Comparison of ENCODE assay signal across 1 cellular context in the genomic region with DNA sequence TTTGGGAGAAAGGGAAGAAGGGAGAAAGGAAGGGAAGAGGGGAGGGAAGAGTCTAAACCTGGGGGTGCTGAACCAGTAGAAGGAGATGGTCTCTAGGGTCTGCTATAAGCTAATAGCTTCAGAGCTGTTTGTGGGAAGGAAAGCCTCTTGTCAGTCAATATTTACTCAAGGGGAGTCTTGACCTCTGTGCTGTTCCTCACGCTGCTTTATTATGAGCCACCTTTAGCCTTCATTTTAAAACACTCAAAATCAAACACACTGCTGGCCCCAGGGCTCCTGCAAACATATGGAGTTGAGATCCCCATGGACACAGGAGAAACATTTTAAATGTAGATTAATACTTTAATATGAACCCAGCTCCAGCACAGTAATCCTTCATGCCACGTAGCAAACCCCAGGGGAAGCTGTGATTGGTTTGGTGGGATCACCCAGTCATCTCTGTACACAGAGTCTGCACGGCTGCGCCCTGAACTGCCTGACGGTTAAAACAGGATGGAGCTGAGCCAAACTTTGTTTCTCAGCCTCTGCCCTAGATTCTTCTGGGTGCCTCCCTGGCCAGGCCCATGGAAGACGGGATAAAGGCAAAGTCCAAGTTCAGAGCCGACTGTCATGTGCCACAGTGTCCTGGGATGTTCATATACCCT.
TF ChIP-seq lines count a peak whose summit lies in the region.

No MANE protein-coding gene starts in this region.

TF ChIP-seq in HepG2, 621 proteins besides CTCF, POLR2A, EP300 and RAD21 (continued from another document):
- TF ChIP-seq ZNF770 (CRISPR knock-in tag; IDR thresholded peaks at IDR 0.05) = no peak
- TF ChIP-seq, protein P1, sequence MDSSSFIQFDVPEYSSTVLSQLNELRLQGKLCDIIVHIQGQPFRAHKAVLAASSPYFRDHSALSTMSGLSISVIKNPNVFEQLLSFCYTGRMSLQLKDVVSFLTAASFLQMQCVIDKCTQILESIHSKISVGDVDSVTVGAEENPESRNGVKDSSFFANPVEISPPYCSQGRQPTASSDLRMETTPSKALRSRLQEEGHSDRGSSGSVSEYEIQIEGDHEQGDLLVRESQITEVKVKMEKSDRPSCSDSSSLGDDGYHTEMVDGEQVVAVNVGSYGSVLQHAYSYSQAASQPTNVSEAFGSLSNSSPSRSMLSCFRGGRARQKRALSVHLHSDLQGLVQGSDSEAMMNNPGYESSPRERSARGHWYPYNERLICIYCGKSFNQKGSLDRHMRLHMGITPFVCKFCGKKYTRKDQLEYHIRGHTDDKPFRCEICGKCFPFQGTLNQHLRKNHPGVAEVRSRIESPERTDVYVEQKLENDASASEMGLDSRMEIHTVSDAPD (CRISPR knock-in tag; IDR thresholded peaks at IDR 0.05) = no peak
- TF ChIP-seq, protein P2, sequence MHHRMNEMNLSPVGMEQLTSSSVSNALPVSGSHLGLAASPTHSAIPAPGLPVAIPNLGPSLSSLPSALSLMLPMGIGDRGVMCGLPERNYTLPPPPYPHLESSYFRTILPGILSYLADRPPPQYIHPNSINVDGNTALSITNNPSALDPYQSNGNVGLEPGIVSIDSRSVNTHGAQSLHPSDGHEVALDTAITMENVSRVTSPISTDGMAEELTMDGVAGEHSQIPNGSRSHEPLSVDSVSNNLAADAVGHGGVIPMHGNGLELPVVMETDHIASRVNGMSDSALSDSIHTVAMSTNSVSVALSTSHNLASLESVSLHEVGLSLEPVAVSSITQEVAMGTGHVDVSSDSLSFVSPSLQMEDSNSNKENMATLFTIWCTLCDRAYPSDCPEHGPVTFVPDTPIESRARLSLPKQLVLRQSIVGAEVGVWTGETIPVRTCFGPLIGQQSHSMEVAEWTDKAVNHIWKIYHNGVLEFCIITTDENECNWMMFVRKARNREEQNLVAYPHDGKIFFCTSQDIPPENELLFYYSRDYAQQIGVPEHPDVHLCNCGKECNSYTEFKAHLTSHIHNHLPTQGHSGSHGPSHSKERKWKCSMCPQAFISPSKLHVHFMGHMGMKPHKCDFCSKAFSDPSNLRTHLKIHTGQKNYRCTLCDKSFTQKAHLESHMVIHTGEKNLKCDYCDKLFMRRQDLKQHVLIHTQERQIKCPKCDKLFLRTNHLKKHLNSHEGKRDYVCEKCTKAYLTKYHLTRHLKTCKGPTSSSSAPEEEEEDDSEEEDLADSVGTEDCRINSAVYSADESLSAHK (CRISPR knock-in tag; IDR thresholded peaks at IDR 0.05; ENCODE audit: borderline replicate concordance) = no peak
- TF ChIP-seq ATF7-NPFF (CRISPR knock-in tag; IDR thresholded peaks at IDR 0.05; ENCODE audit: low read depth) = no peak
- TF ChIP-seq ZNF296 (CRISPR knock-in tag; conservative IDR thresholded peaks at IDR 0.05) = no peak
- no peak for TF ChIP-seq KDM1A (CRISPR knock-in tag; IDR thresholded peaks at IDR 0.05)
- peak; percentile 56 for TF ChIP-seq TEAD3 (CRISPR knock-in tag; optimal IDR thresholded peaks at IDR 0.05; ENCODE audit: borderline replicate concordance)
- no peak for TF ChIP-seq KDM5A (IDR thresholded peaks at IDR 0.05; ENCODE audit: borderline replicate concordance, low read length)
- TF ChIP-seq, protein P3, sequence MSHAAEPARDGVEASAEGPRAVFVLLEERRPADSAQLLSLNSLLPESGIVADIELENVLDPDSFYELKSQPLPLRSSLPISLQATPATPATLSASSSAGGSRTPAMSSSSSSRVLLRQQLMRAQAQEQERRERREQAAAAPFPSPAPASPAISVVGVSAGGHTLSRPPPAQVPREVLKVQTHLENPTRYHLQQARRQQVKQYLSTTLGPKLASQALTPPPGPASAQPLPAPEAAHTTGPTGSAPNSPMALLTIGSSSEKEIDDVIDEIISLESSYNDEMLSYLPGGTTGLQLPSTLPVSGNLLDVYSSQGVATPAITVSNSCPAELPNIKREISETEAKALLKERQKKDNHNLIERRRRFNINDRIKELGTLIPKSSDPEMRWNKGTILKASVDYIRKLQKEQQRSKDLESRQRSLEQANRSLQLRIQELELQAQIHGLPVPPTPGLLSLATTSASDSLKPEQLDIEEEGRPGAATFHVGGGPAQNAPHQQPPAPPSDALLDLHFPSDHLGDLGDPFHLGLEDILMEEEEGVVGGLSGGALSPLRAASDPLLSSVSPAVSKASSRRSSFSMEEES (CRISPR knock-in tag; IDR thresholded peaks at IDR 0.05) = peak; percentile 77
- TF ChIP-seq, protein P4, sequence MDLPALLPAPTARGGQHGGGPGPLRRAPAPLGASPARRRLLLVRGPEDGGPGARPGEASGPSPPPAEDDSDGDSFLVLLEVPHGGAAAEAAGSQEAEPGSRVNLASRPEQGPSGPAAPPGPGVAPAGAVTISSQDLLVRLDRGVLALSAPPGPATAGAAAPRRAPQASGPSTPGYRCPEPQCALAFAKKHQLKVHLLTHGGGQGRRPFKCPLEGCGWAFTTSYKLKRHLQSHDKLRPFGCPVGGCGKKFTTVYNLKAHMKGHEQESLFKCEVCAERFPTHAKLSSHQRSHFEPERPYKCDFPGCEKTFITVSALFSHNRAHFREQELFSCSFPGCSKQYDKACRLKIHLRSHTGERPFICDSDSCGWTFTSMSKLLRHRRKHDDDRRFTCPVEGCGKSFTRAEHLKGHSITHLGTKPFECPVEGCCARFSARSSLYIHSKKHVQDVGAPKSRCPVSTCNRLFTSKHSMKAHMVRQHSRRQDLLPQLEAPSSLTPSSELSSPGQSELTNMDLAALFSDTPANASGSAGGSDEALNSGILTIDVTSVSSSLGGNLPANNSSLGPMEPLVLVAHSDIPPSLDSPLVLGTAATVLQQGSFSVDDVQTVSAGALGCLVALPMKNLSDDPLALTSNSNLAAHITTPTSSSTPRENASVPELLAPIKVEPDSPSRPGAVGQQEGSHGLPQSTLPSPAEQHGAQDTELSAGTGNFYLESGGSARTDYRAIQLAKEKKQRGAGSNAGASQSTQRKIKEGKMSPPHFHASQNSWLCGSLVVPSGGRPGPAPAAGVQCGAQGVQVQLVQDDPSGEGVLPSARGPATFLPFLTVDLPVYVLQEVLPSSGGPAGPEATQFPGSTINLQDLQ (CRISPR knock-in tag; IDR thresholded peaks at IDR 0.05) = no peak
- no peak for TF ChIP-seq HNRNPL (IDR thresholded peaks at IDR 0.05; ENCODE audit: low read depth, low read length)
- TF ChIP-seq, protein P5, sequence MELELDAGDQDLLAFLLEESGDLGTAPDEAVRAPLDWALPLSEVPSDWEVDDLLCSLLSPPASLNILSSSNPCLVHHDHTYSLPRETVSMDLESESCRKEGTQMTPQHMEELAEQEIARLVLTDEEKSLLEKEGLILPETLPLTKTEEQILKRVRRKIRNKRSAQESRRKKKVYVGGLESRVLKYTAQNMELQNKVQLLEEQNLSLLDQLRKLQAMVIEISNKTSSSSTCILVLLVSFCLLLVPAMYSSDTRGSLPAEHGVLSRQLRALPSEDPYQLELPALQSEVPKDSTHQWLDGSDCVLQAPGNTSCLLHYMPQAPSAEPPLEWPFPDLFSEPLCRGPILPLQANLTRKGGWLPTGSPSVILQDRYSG (CRISPR knock-in tag; IDR thresholded peaks at IDR 0.05) = no peak
- TF ChIP-seq, protein P6, sequence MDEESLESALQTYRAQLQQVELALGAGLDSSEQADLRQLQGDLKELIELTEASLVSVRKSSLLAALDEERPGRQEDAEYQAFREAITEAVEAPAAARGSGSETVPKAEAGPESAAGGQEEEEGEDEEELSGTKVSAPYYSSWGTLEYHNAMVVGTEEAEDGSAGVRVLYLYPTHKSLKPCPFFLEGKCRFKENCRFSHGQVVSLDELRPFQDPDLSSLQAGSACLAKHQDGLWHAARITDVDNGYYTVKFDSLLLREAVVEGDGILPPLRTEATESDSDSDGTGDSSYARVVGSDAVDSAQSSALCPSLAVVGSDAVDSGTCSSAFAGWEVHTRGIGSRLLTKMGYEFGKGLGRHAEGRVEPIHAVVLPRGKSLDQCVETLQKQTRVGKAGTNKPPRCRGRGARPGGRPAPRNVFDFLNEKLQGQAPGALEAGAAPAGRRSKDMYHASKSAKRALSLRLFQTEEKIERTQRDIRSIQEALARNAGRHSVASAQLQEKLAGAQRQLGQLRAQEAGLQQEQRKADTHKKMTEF (CRISPR knock-in tag; IDR thresholded peaks at IDR 0.05) = peak; percentile 47; the same call in 1 of the 2 replicates
- no peak for TF ChIP-seq AFF4 (CRISPR knock-in tag; IDR thresholded peaks at IDR 0.05)
- TF ChIP-seq SRY (CRISPR knock-in tag; IDR thresholded peaks at IDR 0.05) = no peak
- no peak for TF ChIP-seq ZNF724P (CRISPR knock-in tag; IDR thresholded peaks at IDR 0.05; ENCODE audit: borderline replicate concordance)
- no peak for TF ChIP-seq NCOA5 (CRISPR knock-in tag; IDR thresholded peaks at IDR 0.05)
- TF ChIP-seq ZNF501 (CRISPR knock-in tag; IDR thresholded peaks at IDR 0.05) = 0 out of 2 replicates have a peak, but pooled peaks have one; percentile 57
- TF ChIP-seq U2AF1 (optimal IDR thresholded peaks at IDR 0.05; ENCODE audit: low read depth, low read length) = no peak
TF ChIP-seq in HepG2: peak in this region for 57.
